Comparison of ENCODE assay signal across 26 cellular contexts in genomic region chr2:242004902-242005230, GRCh38.
"Had no signal": no experiment of that assay in that cellular context is flagged by ENCODE, and none has a peak within 500 bp of the region (broad histone marks: within the 10 kb centered on the region; RNA-seq: fewer than 3 reads in every experiment).

No MANE protein-coding gene starts in this region.

- H3K4me2 ChIP-seq: hepatocyte had no signal

- H3K27me3 ChIP-seq: hepatocyte, left lung, pancreas, sigmoid colon, spleen, testis, thyroid gland, transverse colon, upper lobe of left lung, vagina had no signal

- H3K36me3 Mint-ChIP-seq: naive thymus-derived CD8-positive, alpha-beta T cell; stimulated activated memory B cell treated with anti-CD40 and anti-IgM and Interleukin-4, amounts not matched to agents 10 μg/mL and 1 μg/mL and 100 μg/mL, for 72 hours had no signal

- DNase-seq: kidney glomerular epithelial cell; left cardiac atrium; lower lobe of right lung; mammary epithelial cell; mesenchymal stem cell; naive thymus-derived CD8-positive, alpha-beta T cell; nucleus accumbens; retina; right cardiac atrium; sigmoid colon; small intestine; stimulated activated CD4-positive, alpha-beta T cell treated with anti-CD3 and anti-CD28 coated beads, Interleukin-4, amount 100 ng/mL, for 24 hours; stimulated activated naive CD8-positive, alpha-beta T cell treated with anti-CD3 and anti-CD28 coated beads, Interleukin-15, Interleukin-2, amounts not matched to agents 100 U/mL and 50 U/mL, for 24 hours; stomach; testis; thyroid gland; transverse colon; upper lobe of left lung had no signal

- H3K4me1 ChIP-seq: left lung, lower lobe of right lung, pancreas, prostate gland, sigmoid colon, spleen, stomach, testis, thyroid gland, transverse colon, upper lobe of left lung, vagina had no signal

- ATAC-seq: left cardiac atrium; left lung; lower lobe of right lung; naive thymus-derived CD8-positive, alpha-beta T cell; pancreas; right cardiac atrium; stimulated activated memory B cell treated with anti-CD40 and anti-IgM and Interleukin-4, amounts not matched to agents 10 μg/mL and 1 μg/mL and 100 μg/mL, for 72 hours; stimulated activated naive CD8-positive, alpha-beta T cell treated with anti-CD3 and anti-CD28 coated beads, Interleukin-15, Interleukin-2, amounts not matched to agents 100 U/mL and 50 U/mL, for 24 hours had no signal

- H3K4me3 Mint-ChIP-seq: naive thymus-derived CD8-positive, alpha-beta T cell; nephron; stimulated activated memory B cell treated with anti-CD40 and anti-IgM and Interleukin-4, amounts not matched to agents 10 μg/mL and 1 μg/mL and 100 μg/mL, for 72 hours had no signal

- H2AFZ ChIP-seq: hepatocyte had no signal

- H3K9me3 Mint-ChIP-seq: naive thymus-derived CD8-positive, alpha-beta T cell; nephron; stimulated activated memory B cell treated with anti-CD40 and anti-IgM and Interleukin-4, amounts not matched to agents 10 μg/mL and 1 μg/mL and 100 μg/mL, for 72 hours had no signal

- H3K27me3 Mint-ChIP-seq: naive thymus-derived CD8-positive, alpha-beta T cell; stimulated activated memory B cell treated with anti-CD40 and anti-IgM and Interleukin-4, amounts not matched to agents 10 μg/mL and 1 μg/mL and 100 μg/mL, for 72 hours had no signal

- H3K4me1 Mint-ChIP-seq: nephron; stimulated activated memory B cell treated with anti-CD40 and anti-IgM and Interleukin-4, amounts not matched to agents 10 μg/mL and 1 μg/mL and 100 μg/mL, for 72 hours had no signal

- H3K27ac Mint-ChIP-seq: nephron; stimulated activated memory B cell treated with anti-CD40 and anti-IgM and Interleukin-4, amounts not matched to agents 10 μg/mL and 1 μg/mL and 100 μg/mL, for 72 hours had no signal

- H3K36me3 ChIP-seq: left lung, lower lobe of right lung, pancreas, prostate gland, sigmoid colon, spleen, stomach, thyroid gland, transverse colon, upper lobe of left lung, vagina had no signal

- H3K79me2 ChIP-seq: hepatocyte had no signal

- H3K27ac ChIP-seq: hepatocyte, left lung, lower lobe of right lung, pancreas, prostate gland, sigmoid colon, spleen, stomach, testis, thyroid gland, transverse colon, upper lobe of left lung, vagina had no signal

- H3K4me3 ChIP-seq: hepatocyte, left lung, lower lobe of right lung, pancreas, prostate gland, sigmoid colon, spleen, stomach, testis, thyroid gland, transverse colon, upper lobe of left lung, vagina had no signal

- H3K9me3 ChIP-seq: left lung, lower lobe of right lung, pancreas, prostate gland, sigmoid colon, stomach, testis, thyroid gland, transverse colon, upper lobe of left lung, vagina had no signal
